9 cellular contexts compared by ENCODE assay signal in the genomic region with DNA sequence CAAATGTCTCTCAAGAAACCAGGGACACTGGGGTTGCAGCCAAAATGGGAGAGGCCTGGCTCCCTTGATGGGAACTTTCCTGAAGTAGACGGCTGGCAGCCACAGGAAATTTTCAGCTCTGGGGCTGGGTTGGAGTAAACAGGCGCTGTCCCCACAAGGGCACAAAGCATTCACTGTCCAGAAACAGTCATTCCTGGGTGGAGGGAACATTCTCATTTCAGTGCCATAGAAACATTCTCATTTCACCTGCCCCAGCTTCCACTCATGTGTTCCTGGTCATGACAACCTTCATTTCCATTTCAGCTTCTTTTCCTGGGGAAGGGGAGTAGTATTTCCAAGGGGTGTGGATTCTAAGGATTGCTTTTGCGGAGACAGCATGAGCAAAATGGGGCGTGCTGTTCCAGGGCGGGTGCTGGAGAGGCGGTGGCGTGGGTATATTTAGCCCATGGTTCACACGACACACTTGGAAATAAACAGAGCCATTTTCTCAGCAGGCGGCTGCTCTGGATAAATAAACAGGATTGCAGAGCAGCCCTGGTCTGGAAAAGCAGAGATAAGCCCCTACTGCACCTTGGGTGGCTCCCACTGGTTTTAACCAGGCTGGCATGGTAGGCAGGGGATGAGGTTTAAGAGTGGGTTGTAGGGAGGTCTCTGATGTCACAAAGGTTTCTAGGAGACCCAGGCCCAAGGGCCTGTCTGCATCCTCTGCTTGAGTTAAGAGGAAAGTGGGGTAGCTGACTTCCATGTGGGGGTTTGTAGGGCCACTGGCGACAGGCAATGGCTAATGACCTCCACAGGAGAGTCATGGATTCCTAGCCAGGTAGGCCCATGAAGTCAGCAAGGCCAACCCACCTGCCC. TPM values are rescaled to one million over a fixed set of nuclear protein-coding genes. Genes with fewer than 3 reads are reported as not detected.
DNase-seq lines count a peak whose midpoint lies in the region; ATAC-seq and TF ChIP-seq lines count a peak whose summit lies in the region.
"Had no signal": no experiment of that assay in that cellular context is flagged by ENCODE, and none has a peak within 500 bp of the region (broad histone marks: within the 10 kb centered on the region; RNA-seq: fewer than 3 reads in every experiment).

No MANE protein-coding gene starts in this region.

- H3K23ac ChIP-seq in mesendoderm (ENCODE audit: low read length) = no peak overlapping the region

- no peak overlapping the region for H3K56ac ChIP-seq in mesendoderm (ENCODE audit: low read length)

- POLR2A ChIA-PET in activated CD4-positive, alpha-beta T cell treated with anti-CD3 and anti-CD28 coated beads, Interleukin-2, amount 10 ng/mL, durations not matched to agents 7 days and 5 days (lab: Charles Lee) = no interaction called here

- H3K36me3 ChIP-seq in mesendoderm (ENCODE audit: control insufficient read depth, insufficient read depth, low read length) = no peaks in the 10 kb centered on the region
- peaks cover 0 to 31% (median 7%) of the 10 kb centered on the region in 4 donors for H3K36me3 ChIP-seq in upper lobe of left lung

- H3K27me3 ChIP-seq in mesendoderm (ENCODE audit: insufficient read depth, low read length, poor library complexity) (no peaks in the 10 kb centered on the region), upper lobe of left lung (no peaks in the 10 kb centered on the region)

- DNase-seq in activated CD4-positive, alpha-beta T cell treated with anti-CD3 and anti-CD28 coated beads, Interleukin-2, amount 10 ng/mL, durations not matched to agents 7 days and 5 days = no peak
- DNase-seq in activated CD4-positive, alpha-beta T cell treated with anti-CD3 and anti-CD28 coated beads for 1 hour = no peak
- DNase-seq in cerebellar nuclear complex (lab: John Stamatoyannopoulos, UW) (peak; percentile 67 to 82), mesendoderm (peak; percentile 38), upper lobe of left lung (peak in 1 of 2 donors; percentile 78), DMS53 treated with DMSO at 0.1 percent for 48 hours (lab: John Stamatoyannopoulos, UW; ENCODE audit: unreplicated experiment) (no peak)

- ATAC-seq in upper lobe of left lung (ENCODE audit: low FRiP score in 2 of 2) (peak in 1 of 2 donors; percentile 56), HG02884 (IDR thresholded peaks at IDR 0.05; ENCODE audit: unreplicated experiment) (no peak), GM19455 (IDR thresholded peaks at IDR 0.05; ENCODE audit: unreplicated experiment) (no peak)

- no peak overlapping the region for H3K4ac ChIP-seq in mesendoderm (ENCODE audit: low read depth, low read length)

- peak in 2 of 4 donors; percentile 80 to 82 for TF ChIP-seq EP300 in upper lobe of left lung (IDR thresholded peaks at IDR 0.05)

- no peak overlapping the region for H2BK120ac ChIP-seq in mesendoderm (ENCODE audit: low read depth, low read length)

- TF ChIP-seq CTCF in upper lobe of left lung (IDR thresholded peaks at IDR 0.05) = no peak

- no peak overlapping the region for H3K9ac ChIP-seq in mesendoderm (ENCODE audit: low read length)

- H4K8ac ChIP-seq in mesendoderm (ENCODE audit: low read depth, low read length) = no peak overlapping the region

- no peaks in the 10 kb centered on the region for H3K79me2 ChIP-seq in mesendoderm (ENCODE audit: control insufficient read depth, insufficient read depth, low read length)

- H4K5ac ChIP-seq in mesendoderm (ENCODE audit: low read length) = no peak overlapping the region

- TF ChIP-seq POLR2A in upper lobe of left lung (IDR thresholded peaks at IDR 0.05) = peak in 1 of 4 donors; percentile 33

- H3K4me1 ChIP-seq in mesendoderm (ENCODE audit: control insufficient read depth, low read depth, low read length) (peaks cover 6% of the 10 kb centered on the region), upper lobe of left lung (peaks cover 90 to 98% (median 97%) of the 10 kb centered on the region in 4 donors)

- H3K27ac ChIP-seq in mesendoderm (ENCODE audit: low read depth, low read length) (no peak overlapping the region), upper lobe of left lung (peak overlapping the region; percentile 76 to 90 (median 89))
- H3K27ac ChIP-seq: SK-N-MC had no signal

- H3K36me3 Mint-ChIP-seq in activated CD4-positive, alpha-beta T cell treated with anti-CD3 and anti-CD28 coated beads, Interleukin-2, amount 10 ng/mL, durations not matched to agents 7 days and 5 days (ENCODE audit: low read depth) = peaks cover 61% of the 10 kb centered on the region

- peaks cover 80% of the 10 kb centered on the region for H3K4me1 Mint-ChIP-seq in activated CD4-positive, alpha-beta T cell treated with anti-CD3 and anti-CD28 coated beads, Interleukin-2, amount 10 ng/mL, durations not matched to agents 7 days and 5 days

- H3K4me3 Mint-ChIP-seq in activated CD4-positive, alpha-beta T cell treated with anti-CD3 and anti-CD28 coated beads, Interleukin-2, amount 10 ng/mL, durations not matched to agents 7 days and 5 days = no peak overlapping the region

- no CpG with 5 or more reads among the region's 10 CpGs for WGBS in mesendoderm (ENCODE audit: extremely low coverage, insufficient coverage, low lambda C conversion rate)
- 38 to 45% methylated on average over 10 of the region's 10 CpGs for whole genome bisulfite sequencing in upper lobe of left lung, 2 donors

- no peak overlapping the region for H2BK15ac ChIP-seq in mesendoderm (replicated peaks; ENCODE audit: low read depth)

- H3K79me1 ChIP-seq in mesendoderm (ENCODE audit: low read length) = no peaks in the 10 kb centered on the region

- H3K9me3 ChIP-seq in upper lobe of left lung = no peaks in the 10 kb centered on the region

- H3K4me3 ChIP-seq in mesendoderm (ENCODE audit: low read length) (no peak overlapping the region), upper lobe of left lung (no peak overlapping the region)
- H3K4me3 ChIP-seq: SK-N-MC had no signal

- H2BK5ac ChIP-seq in mesendoderm (ENCODE audit: low read length) = no peak overlapping the region

- CTCF ChIA-PET in activated CD4-positive, alpha-beta T cell treated with anti-CD3 and anti-CD28 coated beads, Interleukin-2, amount 10 ng/mL, durations not matched to agents 7 days and 5 days (lab: Charles Lee) = interaction anchor here (1.4 to 2.6 kb wide), 3 partner anchors 9 to 53 kb away, joined by 4 to 14 read pairs (median 6); no protein-coding TSS in a partner anchor

- no peak overlapping the region for H2AK5ac ChIP-seq in mesendoderm (ENCODE audit: low read length)

- no peak overlapping the region for H3K4me2 ChIP-seq in mesendoderm (ENCODE audit: low read length)

- H3K18ac ChIP-seq in mesendoderm (ENCODE audit: low read length) = no peak overlapping the region

- H3K9me3 Mint-ChIP-seq in activated CD4-positive, alpha-beta T cell treated with anti-CD3 and anti-CD28 coated beads, Interleukin-2, amount 10 ng/mL, durations not matched to agents 7 days and 5 days = no peaks in the 10 kb centered on the region

- no peaks in the 10 kb centered on the region for H3K27me3 Mint-ChIP-seq in activated CD4-positive, alpha-beta T cell treated with anti-CD3 and anti-CD28 coated beads, Interleukin-2, amount 10 ng/mL, durations not matched to agents 7 days and 5 days

- H3K27ac Mint-ChIP-seq in activated CD4-positive, alpha-beta T cell treated with anti-CD3 and anti-CD28 coated beads, Interleukin-2, amount 10 ng/mL, durations not matched to agents 7 days and 5 days = peak overlapping the region; percentile 67

RNA-seq across cellular contexts. Expression of gene COX4I2, which starts 32.9 kb away (rescaled TPM):
- not detected for total RNA-seq in activated CD4-positive, alpha-beta T cell treated with anti-CD3 and anti-CD28 coated beads, Interleukin-2, amount 10 ng/mL, durations not matched to agents 7 days and 5 days
- 0.06 TPM for polyA plus RNA-seq in mesendoderm (2013, experiment 1 of 2)
- polyA plus RNA-seq in mesendoderm (2013, experiment 2 of 2) = not detected
- total RNA-seq in upper lobe of left lung = 10 to 100 TPM in 4 of 6 donors, 1 to 10 TPM in 2; 1.9 to 24.3 (median 13.5) TPM

RNA-seq across cellular contexts. Expression of gene BCL2L1, which starts 52.1 kb away (rescaled TPM):
- 10 to 100 TPM; 57.1 to 58.8 TPM for total RNA-seq in activated CD4-positive, alpha-beta T cell treated with anti-CD3 and anti-CD28 coated beads, Interleukin-2, amount 10 ng/mL, durations not matched to agents 7 days and 5 days
- polyA plus RNA-seq in mesendoderm (2013, experiment 1 of 2) = 41.9 TPM
- 43.7 TPM for polyA plus RNA-seq in mesendoderm (2013, experiment 2 of 2)
- total RNA-seq in upper lobe of left lung = 100 to 1,000 TPM; 131 to 245 (median 182) TPM

Comparison
In these comparisons a context has a peak if more than half of its experiments do, and no peak if none do; other contexts are left out.
1. DNase-seq: peak in cerebellar nuclear complex (2 of 2) and mesendoderm (single experiment); none in activated CD4-positive, alpha-beta T cell treated with anti-CD3 and anti-CD28 coated beads, Interleukin-2, amount 10 ng/mL, durations not matched to agents 7 days and 5 days (single experiment), activated CD4-positive, alpha-beta T cell treated with anti-CD3 and anti-CD28 coated beads for 1 hour (single experiment) and DMS53 treated with DMSO at 0.1 percent for 48 hours (single experiment).